Comparison of ENCODE assay signal across 1 cellular context in the genomic region with DNA sequence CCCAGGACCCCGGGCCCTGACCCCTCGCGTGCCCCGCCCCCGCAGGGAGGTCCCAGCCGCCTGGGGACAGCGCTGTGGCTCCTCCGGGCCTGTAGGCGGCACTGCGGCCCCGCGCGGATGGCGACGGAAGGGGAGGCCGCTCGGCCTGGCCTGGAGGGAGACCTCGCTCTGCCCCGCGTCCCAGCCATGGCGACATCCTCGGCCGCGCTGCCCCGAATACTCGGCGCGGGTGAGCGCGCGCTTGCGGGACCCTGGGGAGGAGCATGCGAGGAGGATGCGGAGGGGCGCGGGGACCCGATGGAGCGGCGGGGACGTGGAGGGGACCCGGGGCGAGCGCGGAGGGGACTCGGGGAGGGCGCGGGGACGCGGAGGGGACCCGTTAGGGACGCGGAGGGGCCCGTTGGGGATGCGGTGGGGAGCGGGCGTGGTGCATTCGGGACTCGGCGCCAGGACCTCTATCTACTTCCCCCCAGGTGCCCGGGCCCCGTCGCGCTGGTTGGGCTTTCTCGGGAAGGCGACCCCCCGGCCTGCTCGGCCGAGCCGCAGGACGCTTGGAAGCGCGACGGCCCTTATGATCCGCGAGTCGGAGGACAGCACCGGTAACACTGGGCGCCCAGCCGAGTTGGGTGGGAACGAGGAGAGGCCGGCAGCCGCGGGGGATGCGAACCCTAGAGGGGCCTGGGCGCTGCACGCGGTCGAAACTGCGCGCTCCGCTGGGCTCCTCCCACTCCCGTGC.
TF ChIP-seq lines count a peak whose summit lies in the region.

A gene (plus strand): TSS at position 158 of the 736 bp plus-strand sequence. CDS start 29 bp downstream, at position 187.

TF ChIP-seq in GM23338, 12 proteins besides CTCF, POLR2A, EP300 and RAD21 (continued from another document):
- TF ChIP-seq, protein P1, sequence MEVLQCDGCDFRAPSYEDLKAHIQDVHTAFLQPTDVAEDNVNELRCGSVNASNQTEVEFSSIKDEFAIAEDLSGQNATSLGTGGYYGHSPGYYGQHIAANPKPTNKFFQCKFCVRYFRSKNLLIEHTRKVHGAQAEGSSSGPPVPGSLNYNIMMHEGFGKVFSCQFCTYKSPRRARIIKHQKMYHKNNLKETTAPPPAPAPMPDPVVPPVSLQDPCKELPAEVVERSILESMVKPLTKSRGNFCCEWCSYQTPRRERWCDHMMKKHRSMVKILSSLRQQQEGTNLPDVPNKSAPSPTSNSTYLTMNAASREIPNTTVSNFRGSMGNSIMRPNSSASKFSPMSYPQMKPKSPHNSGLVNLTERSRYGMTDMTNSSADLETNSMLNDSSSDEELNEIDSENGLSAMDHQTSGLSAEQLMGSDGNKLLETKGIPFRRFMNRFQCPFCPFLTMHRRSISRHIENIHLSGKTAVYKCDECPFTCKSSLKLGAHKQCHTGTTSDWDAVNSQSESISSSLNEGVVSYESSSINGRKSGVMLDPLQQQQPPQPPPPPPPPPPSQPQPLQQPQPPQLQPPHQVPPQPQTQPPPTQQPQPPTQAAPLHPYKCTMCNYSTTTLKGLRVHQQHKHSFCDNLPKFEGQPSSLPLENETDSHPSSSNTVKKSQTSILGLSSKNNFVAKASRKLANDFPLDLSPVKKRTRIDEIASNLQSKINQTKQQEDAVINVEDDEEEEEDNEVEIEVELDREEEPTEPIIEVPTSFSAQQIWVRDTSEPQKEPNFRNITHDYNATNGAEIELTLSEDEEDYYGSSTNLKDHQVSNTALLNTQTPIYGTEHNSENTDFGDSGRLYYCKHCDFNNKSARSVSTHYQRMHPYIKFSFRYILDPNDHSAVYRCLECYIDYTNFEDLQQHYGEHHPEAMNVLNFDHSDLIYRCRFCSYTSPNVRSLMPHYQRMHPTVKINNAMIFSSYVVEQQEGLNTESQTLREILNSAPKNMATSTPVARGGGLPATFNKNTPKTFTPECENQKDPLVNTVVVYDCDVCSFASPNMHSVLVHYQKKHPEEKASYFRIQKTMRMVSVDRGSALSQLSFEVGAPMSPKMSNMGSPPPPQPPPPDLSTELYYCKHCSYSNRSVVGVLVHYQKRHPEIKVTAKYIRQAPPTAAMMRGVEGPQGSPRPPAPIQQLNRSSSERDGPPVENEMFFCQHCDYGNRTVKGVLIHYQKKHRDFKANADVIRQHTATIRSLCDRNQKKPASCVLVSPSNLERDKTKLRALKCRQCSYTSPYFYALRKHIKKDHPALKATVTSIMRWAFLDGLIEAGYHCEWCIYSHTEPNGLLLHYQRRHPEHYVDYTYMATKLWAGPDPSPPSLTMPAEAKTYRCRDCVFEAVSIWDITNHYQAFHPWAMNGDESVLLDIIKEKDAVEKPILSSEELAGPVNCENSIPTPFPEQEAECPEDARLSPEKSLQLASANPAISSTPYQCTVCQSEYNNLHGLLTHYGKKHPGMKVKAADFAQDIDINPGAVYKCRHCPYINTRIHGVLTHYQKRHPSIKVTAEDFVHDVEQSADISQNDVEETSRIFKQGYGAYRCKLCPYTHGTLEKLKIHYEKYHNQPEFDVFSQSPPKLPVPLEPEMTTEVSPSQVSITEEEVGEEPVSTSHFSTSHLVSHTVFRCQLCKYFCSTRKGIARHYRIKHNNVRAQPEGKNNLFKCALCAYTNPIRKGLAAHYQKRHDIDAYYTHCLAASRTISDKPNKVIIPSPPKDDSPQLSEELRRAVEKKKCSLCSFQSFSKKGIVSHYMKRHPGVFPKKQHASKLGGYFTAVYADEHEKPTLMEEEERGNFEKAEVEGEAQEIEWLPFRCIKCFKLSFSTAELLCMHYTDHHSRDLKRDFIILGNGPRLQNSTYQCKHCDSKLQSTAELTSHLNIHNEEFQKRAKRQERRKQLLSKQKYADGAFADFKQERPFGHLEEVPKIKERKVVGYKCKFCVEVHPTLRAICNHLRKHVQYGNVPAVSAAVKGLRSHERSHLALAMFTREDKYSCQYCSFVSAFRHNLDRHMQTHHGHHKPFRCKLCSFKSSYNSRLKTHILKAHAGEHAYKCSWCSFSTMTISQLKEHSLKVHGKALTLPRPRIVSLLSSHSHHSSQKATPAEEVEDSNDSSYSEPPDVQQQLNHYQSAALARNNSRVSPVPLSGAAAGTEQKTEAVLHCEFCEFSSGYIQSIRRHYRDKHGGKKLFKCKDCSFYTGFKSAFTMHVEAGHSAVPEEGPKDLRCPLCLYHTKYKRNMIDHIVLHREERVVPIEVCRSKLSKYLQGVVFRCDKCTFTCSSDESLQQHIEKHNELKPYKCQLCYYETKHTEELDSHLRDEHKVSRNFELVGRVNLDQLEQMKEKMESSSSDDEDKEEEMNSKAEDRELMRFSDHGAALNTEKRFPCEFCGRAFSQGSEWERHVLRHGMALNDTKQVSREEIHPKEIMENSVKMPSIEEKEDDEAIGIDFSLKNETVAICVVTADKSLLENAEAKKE (CRISPR knock-in tag; IDR thresholded peaks at IDR 0.05): no peak
- TF ChIP-seq EZH2 (IDR thresholded peaks at IDR 0.05; ENCODE audit: low read depth, unreplicated experiment) (no peak), CREB1 (CRISPR knock-in tag; IDR thresholded peaks at IDR 0.05; ENCODE audit: low read depth) (peak; percentile 52)
- TF ChIP-seq, protein P2, sequence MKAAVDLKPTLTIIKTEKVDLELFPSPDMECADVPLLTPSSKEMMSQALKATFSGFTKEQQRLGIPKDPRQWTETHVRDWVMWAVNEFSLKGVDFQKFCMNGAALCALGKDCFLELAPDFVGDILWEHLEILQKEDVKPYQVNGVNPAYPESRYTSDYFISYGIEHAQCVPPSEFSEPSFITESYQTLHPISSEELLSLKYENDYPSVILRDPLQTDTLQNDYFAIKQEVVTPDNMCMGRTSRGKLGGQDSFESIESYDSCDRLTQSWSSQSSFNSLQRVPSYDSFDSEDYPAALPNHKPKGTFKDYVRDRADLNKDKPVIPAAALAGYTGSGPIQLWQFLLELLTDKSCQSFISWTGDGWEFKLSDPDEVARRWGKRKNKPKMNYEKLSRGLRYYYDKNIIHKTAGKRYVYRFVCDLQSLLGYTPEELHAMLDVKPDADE (IDR thresholded peaks at IDR 0.05): no peak; the same call in 1 of the 2 replicates
TF ChIP-seq in GM23338: peak in this region for 2.
